In genomic region chr20:25244976-25245375, GRCh38 we compare ENCODE assay signal across 23 cellular contexts.
"Had no signal": no experiment of that assay in that cellular context is flagged by ENCODE, and none has a peak within 500 bp of the region (broad histone marks: within the 10 kb centered on the region; RNA-seq: fewer than 3 reads in every experiment).

No MANE protein-coding gene starts in this region.

- H3K9me3 ChIP-seq: adrenal gland, body of pancreas, mucosa of descending colon had no signal

- H2AFZ ChIP-seq: parathyroid adenoma had no signal

- H3K4me3 ChIP-seq: adrenal gland, body of pancreas, left ventricle myocardium inferior, lung, mucosa of descending colon, spleen had no signal

- H3K27ac Mint-ChIP-seq: activated CD8-positive, alpha-beta T cell treated with anti-CD3 and anti-CD28 coated beads for 36 hours; activated naive CD4-positive, alpha-beta T cell treated with anti-CD3 and anti-CD28 coated beads for 36 hours; activated naive CD8-positive, alpha-beta T cell treated with anti-CD3 and anti-CD28 coated beads for 36 hours; activated T-helper 1 cell treated with anti-CD3 and anti-CD28 coated beads, Interleukin-12 subunit alpha, Interleukin-12 subunit beta, Interleukin-2, Interleukin-4 antibody, amounts not matched to agents 30 ng/mL and 10 ng/mL and 1 ng/mL, durations not matched to agents 14 hours and 24 hours and 36 hours had no signal

- H3K36me3 ChIP-seq: adrenal gland, left ventricle myocardium inferior, spleen had no signal

- H3K9me3 Mint-ChIP-seq: activated CD8-positive, alpha-beta T cell treated with anti-CD3 and anti-CD28 coated beads for 36 hours; activated naive CD8-positive, alpha-beta T cell treated with anti-CD3 and anti-CD28 coated beads for 36 hours had no signal

- H3K27ac ChIP-seq: adrenal gland, body of pancreas, left ventricle myocardium inferior, parathyroid adenoma, spleen had no signal

- ATAC-seq: activated CD8-positive, alpha-beta T cell treated with anti-CD3 and anti-CD28 coated beads for 36 hours; body of pancreas; mucosa of descending colon; right cardiac atrium had no signal

- H3K4me3 Mint-ChIP-seq: activated CD8-positive, alpha-beta T cell treated with anti-CD3 and anti-CD28 coated beads for 36 hours; activated naive CD4-positive, alpha-beta T cell treated with anti-CD3 and anti-CD28 coated beads for 36 hours; activated naive CD8-positive, alpha-beta T cell treated with anti-CD3 and anti-CD28 coated beads for 36 hours; activated T-helper 1 cell treated with anti-CD3 and anti-CD28 coated beads, Interleukin-12 subunit alpha, Interleukin-12 subunit beta, Interleukin-2, Interleukin-4 antibody, amounts not matched to agents 30 ng/mL and 10 ng/mL and 1 ng/mL, durations not matched to agents 14 hours and 24 hours and 36 hours had no signal

- H3K27me3 ChIP-seq: adrenal gland, body of pancreas had no signal

- DNase-seq: activated CD4-positive, alpha-beta T cell treated with anti-CD3 and anti-CD28 coated beads, Interleukin-2, amount 50 U/mL, for 1 hour; activated CD4-positive, CD25-positive, alpha-beta regulatory T cell treated with anti-CD3 and anti-CD28 coated beads, Interleukin-2, amount 50 U/mL, for 72 hours; activated CD8-positive, alpha-beta T cell treated with anti-CD3 and anti-CD28 coated beads for 36 hours; activated effector memory CD4-positive, alpha-beta T cell treated with anti-CD3 and anti-CD28 coated beads, Interleukin-2, amount 50 U/mL, for 16 hours; activated naive CD4-positive, alpha-beta T cell treated with anti-CD3 and anti-CD28 coated beads for 36 hours; activated naive CD8-positive, alpha-beta T cell treated with anti-CD3 and anti-CD28 coated beads for 36 hours; activated T-cell treated with anti-CD3 and anti-CD28 coated beads, Interleukin-2, amount 50 U/mL, for 1 hour; aorta; body of pancreas; dermis blood vessel endothelial cell; effector CD4-positive, alpha-beta T cell; left ventricle myocardium inferior; mucosa of descending colon; nucleus accumbens; right cardiac atrium; spleen; stimulated activated naive CD4-positive, alpha-beta T cell; T1000; trophoblast cell had no signal
